In the genomic region with DNA sequence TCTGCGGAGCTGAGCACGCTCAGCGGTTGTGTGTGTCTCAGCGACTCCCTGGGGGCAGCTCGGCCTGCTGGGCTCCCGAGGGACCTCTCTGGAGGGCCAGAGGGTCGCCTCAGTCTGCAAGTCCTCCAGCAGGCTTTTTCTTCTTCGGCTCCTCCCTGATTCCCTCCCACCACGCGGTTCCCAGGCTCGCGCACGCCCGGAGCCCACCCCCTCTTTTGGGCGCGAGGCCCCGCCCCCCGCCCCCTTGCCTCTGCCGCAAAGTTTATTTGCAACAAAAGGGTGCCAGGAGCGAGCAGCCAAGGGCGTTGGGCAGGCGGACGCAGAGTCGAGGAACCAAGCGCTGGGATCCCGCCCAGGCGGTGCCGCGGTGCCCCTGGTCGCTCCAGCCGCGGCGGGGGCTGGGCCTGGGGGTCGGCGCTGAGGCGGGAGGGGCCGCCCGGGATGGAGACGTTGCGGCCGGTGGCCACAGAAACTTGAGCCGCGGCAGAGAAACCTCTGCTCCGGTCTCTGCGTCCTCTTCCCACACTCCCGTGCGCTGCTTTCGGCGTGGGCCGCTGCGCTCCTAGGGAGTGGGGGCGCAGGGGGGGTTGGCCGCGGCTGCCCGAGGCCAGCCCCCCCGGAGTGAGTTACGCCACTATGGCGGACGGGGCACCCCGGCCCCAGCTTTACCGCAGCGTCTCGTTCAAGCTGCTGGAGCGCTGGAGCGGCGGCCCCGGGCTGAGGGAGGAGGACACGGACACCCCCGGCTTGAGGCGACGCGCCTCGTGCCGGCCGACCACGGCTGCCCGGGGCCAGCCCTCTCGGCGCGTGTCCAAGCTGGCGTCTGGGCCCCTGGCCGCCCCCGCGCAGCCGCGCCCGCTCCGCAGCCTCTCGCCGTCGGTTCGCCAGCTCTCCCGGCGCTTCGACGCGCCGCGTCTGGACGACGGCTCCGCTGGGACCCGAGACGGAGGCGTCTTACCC, we compare ENCODE assay signal across 1 cellular context.
TF ChIP-seq lines count a peak whose summit lies in the region.

A gene with protein sequence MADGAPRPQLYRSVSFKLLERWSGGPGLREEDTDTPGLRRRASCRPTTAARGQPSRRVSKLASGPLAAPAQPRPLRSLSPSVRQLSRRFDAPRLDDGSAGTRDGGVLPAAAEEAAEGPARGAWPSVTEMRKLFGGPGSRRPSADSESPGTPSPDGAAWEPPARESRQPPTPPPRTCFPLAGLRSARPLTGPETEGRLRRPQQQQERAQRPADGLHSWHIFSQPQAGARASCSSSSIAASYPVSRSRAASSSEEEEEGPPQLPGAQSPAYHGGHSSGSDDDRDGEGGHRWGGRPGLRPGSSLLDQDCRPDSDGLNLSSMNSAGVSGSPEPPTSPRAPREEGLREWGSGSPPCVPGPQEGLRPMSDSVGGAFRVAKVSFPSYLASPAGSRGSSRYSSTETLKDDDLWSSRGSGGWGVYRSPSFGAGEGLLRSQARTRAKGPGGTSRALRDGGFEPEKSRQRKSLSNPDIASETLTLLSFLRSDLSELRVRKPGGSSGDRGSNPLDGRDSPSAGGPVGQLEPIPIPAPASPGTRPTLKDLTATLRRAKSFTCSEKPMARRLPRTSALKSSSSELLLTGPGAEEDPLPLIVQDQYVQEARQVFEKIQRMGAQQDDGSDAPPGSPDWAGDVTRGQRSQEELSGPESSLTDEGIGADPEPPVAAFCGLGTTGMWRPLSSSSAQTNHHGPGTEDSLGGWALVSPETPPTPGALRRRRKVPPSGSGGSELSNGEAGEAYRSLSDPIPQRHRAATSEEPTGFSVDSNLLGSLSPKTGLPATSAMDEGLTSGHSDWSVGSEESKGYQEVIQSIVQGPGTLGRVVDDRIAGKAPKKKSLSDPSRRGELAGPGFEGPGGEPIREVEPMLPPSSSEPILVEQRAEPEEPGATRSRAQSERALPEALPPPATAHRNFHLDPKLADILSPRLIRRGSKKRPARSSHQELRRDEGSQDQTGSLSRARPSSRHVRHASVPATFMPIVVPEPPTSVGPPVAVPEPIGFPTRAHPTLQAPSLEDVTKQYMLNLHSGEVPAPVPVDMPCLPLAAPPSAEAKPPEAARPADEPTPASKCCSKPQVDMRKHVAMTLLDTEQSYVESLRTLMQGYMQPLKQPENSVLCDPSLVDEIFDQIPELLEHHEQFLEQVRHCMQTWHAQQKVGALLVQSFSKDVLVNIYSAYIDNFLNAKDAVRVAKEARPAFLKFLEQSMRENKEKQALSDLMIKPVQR (N-terminal part only) (plus strand): TSS at position 274 of the 960 bp plus-strand sequence. CDS start 363 bp downstream, at position 637.

TF ChIP-seq in HepG2, 621 proteins besides CTCF, POLR2A, EP300 and RAD21 (continued from another document and continues in another):
- TF ChIP-seq ZNF574 (CRISPR knock-in tag; IDR thresholded peaks at IDR 0.05) (peak; percentile 27; the same call in 1 of the 2 replicates), SMAD1 (CRISPR knock-in tag; IDR thresholded peaks at IDR 0.05; ENCODE audit: borderline replicate concordance, low read depth) (no peak), ARHGAP35 (CRISPR knock-in tag; IDR thresholded peaks at IDR 0.05; ENCODE audit: borderline replicate concordance) (no peak), ZNF776 (CRISPR knock-in tag; IDR thresholded peaks at IDR 0.05) (no peak), PRDM10 (CRISPR knock-in tag; IDR thresholded peaks at IDR 0.05; ENCODE audit: low read depth) (no peak), ZNF770 (CRISPR knock-in tag; IDR thresholded peaks at IDR 0.05) (no peak), ZMAT5 (CRISPR knock-in tag; IDR thresholded peaks at IDR 0.05; ENCODE audit: borderline replicate concordance, low read depth) (no peak), ASH2L (IDR thresholded peaks at IDR 0.05; ENCODE audit: insufficient read length, low read depth, low read length) (no peak), BHLHE40 (IDR thresholded peaks at IDR 0.05; ENCODE audit: low read length) (no peak), ELF1 (CRISPR knock-in tag; IDR thresholded peaks at IDR 0.05) (no peak), KDM5A (IDR thresholded peaks at IDR 0.05; ENCODE audit: borderline replicate concordance, low read length) (no peak), MIER2 (CRISPR knock-in tag; IDR thresholded peaks at IDR 0.05) (no peak), ZBTB7B (CRISPR knock-in tag; IDR thresholded peaks at IDR 0.05) (no peak; the same call in 1 of the 2 replicates), DPF2 (CRISPR knock-in tag; IDR thresholded peaks at IDR 0.05; ENCODE audit: borderline replicate concordance, low read depth) (no peak), ZNF282 (IDR thresholded peaks at IDR 0.05; ENCODE audit: partially characterized antibody) (no peak), ZNF317 (CRISPR knock-in tag; IDR thresholded peaks at IDR 0.05) (no peak), ZNF720 (CRISPR knock-in tag; IDR thresholded peaks at IDR 0.05) (no peak), ZNF326 (CRISPR knock-in tag; IDR thresholded peaks at IDR 0.05; ENCODE audit: borderline replicate concordance) (no peak), BRD4 (CRISPR knock-in tag; IDR thresholded peaks at IDR 0.05) (no peak; the same call in none of the 2 replicates), ZNF225 (CRISPR knock-in tag; IDR thresholded peaks at IDR 0.05) (no peak; the same call in 1 of the 2 replicates), NFE2L1 (CRISPR knock-in tag; IDR thresholded peaks at IDR 0.05; ENCODE audit: borderline replicate concordance) (no peak), ZNF563 (CRISPR knock-in tag; IDR thresholded peaks at IDR 0.05) (peak; percentile 60; the same call in 1 of the 2 replicates), SIN3A (IDR thresholded peaks at IDR 0.05; ENCODE audit: borderline replicate concordance, low read depth, low read length) (no peak)
- TF ChIP-seq, protein P1, sequence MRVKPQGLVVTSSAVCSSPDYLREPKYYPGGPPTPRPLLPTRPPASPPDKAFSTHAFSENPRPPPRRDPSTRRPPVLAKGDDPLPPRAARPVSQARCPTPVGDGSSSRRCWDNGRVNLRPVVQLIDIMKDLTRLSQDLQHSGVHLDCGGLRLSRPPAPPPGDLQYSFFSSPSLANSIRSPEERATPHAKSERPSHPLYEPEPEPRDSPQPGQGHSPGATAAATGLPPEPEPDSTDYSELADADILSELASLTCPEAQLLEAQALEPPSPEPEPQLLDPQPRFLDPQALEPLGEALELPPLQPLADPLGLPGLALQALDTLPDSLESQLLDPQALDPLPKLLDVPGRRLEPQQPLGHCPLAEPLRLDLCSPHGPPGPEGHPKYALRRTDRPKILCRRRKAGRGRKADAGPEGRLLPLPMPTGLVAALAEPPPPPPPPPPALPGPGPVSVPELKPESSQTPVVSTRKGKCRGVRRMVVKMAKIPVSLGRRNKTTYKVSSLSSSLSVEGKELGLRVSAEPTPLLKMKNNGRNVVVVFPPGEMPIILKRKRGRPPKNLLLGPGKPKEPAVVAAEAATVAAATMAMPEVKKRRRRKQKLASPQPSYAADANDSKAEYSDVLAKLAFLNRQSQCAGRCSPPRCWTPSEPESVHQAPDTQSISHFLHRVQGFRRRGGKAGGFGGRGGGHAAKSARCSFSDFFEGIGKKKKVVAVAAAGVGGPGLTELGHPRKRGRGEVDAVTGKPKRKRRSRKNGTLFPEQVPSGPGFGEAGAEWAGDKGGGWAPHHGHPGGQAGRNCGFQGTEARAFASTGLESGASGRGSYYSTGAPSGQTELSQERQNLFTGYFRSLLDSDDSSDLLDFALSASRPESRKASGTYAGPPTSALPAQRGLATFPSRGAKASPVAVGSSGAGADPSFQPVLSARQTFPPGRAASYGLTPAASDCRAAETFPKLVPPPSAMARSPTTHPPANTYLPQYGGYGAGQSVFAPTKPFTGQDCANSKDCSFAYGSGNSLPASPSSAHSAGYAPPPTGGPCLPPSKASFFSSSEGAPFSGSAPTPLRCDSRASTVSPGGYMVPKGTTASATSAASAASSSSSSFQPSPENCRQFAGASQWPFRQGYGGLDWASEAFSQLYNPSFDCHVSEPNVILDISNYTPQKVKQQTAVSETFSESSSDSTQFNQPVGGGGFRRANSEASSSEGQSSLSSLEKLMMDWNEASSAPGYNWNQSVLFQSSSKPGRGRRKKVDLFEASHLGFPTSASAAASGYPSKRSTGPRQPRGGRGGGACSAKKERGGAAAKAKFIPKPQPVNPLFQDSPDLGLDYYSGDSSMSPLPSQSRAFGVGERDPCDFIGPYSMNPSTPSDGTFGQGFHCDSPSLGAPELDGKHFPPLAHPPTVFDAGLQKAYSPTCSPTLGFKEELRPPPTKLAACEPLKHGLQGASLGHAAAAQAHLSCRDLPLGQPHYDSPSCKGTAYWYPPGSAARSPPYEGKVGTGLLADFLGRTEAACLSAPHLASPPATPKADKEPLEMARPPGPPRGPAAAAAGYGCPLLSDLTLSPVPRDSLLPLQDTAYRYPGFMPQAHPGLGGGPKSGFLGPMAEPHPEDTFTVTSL (CRISPR knock-in tag; IDR thresholded peaks at IDR 0.05; ENCODE audit: borderline replicate concordance): no peak
- TF ChIP-seq, protein P2, sequence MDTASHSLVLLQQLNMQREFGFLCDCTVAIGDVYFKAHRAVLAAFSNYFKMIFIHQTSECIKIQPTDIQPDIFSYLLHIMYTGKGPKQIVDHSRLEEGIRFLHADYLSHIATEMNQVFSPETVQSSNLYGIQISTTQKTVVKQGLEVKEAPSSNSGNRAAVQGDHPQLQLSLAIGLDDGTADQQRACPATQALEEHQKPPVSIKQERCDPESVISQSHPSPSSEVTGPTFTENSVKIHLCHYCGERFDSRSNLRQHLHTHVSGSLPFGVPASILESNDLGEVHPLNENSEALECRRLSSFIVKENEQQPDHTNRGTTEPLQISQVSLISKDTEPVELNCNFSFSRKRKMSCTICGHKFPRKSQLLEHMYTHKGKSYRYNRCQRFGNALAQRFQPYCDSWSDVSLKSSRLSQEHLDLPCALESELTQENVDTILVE (CRISPR knock-in tag; IDR thresholded peaks at IDR 0.05): no peak
